Comparison of ENCODE assay signal across 22 cellular contexts in the genomic region with DNA sequence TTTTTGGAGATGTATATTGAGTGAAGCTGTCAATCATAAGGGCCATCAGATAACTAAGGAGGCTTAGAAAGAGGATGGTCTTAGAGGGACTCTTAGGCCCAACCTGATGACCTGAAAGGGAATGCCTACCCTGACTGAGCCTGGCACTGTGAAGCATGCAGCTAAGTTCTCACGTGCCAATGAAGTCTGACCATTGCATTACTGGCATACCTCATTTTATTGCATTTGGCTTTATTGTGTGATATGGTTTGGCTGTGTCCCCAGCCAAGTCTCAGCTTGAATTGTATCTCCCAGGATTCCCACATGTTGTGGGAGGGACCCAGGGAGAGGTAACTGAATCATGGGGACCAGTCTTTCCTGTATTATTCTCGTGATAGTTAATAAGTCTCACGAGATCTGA.
"Had no signal": no experiment of that assay in that cellular context is flagged by ENCODE, and none has a peak within 500 bp of the region (broad histone marks: within the 10 kb centered on the region; RNA-seq: fewer than 3 reads in every experiment).

No MANE protein-coding gene starts in this region.

- DNase-seq: activated CD4-positive, alpha-beta T cell treated with anti-CD3 and anti-CD28 coated beads, Interleukin-2, amount 50 U/mL, for 1 hour; activated CD4-positive, CD25-positive, alpha-beta regulatory T cell treated with anti-CD3 and anti-CD28 coated beads, Interleukin-2, amount 50 U/mL, for 72 hours; activated CD8-positive, alpha-beta T cell treated with anti-CD3 and anti-CD28 coated beads, Interleukin-2, amount 10 ng/mL, durations not matched to agents 7 days and 5 days; activated naive CD4-positive, alpha-beta T cell; activated T-cell treated with anti-CD3 and anti-CD28 coated beads, Interleukin-2, amount 50 U/mL, for 1 hour; cerebellar nuclear complex; endodermal cell; foreskin keratinocyte; glutamatergic neuron; kidney glomerular epithelial cell; left ventricle myocardium inferior; mammary epithelial cell; stimulated activated CD4-positive, alpha-beta T cell treated with anti-CD3 and anti-CD28 coated beads, Interleukin-12 subunit alpha, Interleukin-12 subunit beta, amount 100 ng/mL, for 4 hours; stimulated activated CD4-positive, alpha-beta T cell treated with anti-CD3 and anti-CD28 coated beads, Interleukin-4, amount 100 ng/mL, for 4 hours; stimulated activated naive CD8-positive, alpha-beta T cell treated with anti-CD3 and anti-CD28 coated beads, Interleukin-15, amount 100 ng/mL, for 72 hours; T-helper 1 cell; tibial artery had no signal

- H3K36me3 ChIP-seq: left ventricle myocardium inferior, tibial artery, WERI-Rb-1 had no signal

- ATAC-seq: activated CD8-positive, alpha-beta T cell treated with anti-CD3 and anti-CD28 coated beads, Interleukin-2, amount 10 ng/mL, durations not matched to agents 7 days and 5 days; activated T-helper 17 cell treated with anti-CD3 and anti-CD28 coated beads, Interleukin-2, amount 50 U/mL, for 72 hours; foreskin keratinocyte; natural killer cell treated with Interleukin-12 subunit alpha and Interleukin-12 subunit beta and Interleukin-15 and Interleukin-18, amount 100 ng/mL, for 72 hours; stimulated activated naive CD8-positive, alpha-beta T cell treated with anti-CD3 and anti-CD28 coated beads, Interleukin-15, amount 100 ng/mL, for 72 hours had no signal

- H3K9me3 ChIP-seq: left ventricle myocardium inferior, tibial artery had no signal

- H3K4me3 ChIP-seq: coronary artery, hepatocyte, left ventricle myocardium inferior, tibial artery had no signal

- H3K27me3 ChIP-seq: foreskin keratinocyte, hepatocyte, tibial artery had no signal
